1 cellular context compared by ENCODE assay signal in the genomic region with DNA sequence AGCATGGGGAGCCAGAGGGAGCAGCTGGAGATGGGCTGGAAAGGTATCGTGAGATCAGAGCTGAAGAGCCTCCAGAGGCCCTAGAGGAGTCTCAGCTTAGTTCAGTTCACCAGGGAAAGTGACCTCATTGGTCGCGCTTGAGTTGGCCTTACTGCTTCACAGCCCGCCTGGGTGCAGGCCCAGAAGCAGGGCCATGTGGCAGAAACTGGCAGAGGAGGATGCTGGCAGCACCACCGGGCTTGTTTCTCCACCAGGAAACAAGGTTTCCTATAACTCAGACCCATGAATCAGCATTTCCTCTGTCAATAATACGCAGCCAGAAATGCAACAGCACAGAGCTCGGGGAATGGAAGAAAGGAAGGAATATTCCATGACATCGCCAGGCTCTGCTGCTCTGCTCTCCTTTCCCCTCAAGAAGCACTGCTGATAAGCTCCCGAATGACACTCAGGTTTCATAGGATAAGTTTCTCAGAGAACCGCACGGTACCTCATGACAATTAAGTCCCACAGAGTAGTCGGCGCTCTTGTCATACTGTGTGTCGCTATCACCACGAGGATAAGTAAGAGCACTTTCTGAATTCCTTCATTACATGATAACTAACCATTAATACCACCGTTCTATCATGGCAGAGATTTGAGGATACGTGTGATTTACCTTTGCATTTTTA.
TF ChIP-seq lines count a peak whose summit lies in the region.

No MANE protein-coding gene starts in this region.

TF ChIP-seq in HepG2, 621 proteins besides CTCF, POLR2A, EP300 and RAD21 (continued from another document):
- peak; percentile 40; the same call in 1 of the 2 replicates for TF ChIP-seq ZNF687 (CRISPR knock-in tag; IDR thresholded peaks at IDR 0.05)
- TF ChIP-seq GLI4 (CRISPR knock-in tag; IDR thresholded peaks at IDR 0.05; ENCODE audit: borderline replicate concordance), result no peak
TF ChIP-seq in HepG2: peak in this region for 1.
